27 cellular contexts compared by ENCODE assay signal in the genomic region with DNA sequence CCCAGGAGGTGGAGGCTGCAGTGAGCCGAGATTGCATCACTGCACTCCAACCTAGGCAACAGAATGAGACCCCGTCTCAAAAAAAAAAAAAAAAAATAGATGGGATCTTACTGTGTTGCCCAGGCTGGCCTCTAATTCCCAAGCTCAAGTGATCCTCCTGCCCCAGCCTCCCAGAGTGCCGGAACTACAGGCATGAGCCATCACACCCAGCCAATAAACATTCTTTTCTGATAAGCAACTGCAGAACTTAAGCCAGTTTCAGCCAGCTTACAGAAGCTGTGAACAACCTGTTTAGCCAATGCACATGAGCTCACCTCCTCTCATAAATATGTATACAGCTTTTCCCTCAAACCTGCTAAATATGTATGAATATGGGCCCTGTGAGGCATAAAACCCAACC. TPM values are rescaled to one million over a fixed set of nuclear protein-coding genes. Genes with fewer than 3 reads are reported as not detected.
DNase-seq lines count a peak whose midpoint lies in the region; ATAC-seq, FAIRE-seq and TF ChIP-seq lines count a peak whose summit lies in the region.
"Had no signal": no experiment of that assay in that cellular context is flagged by ENCODE, and none has a peak within 500 bp of the region (broad histone marks: within the 10 kb centered on the region; RNA-seq: fewer than 3 reads in every experiment).

No MANE protein-coding gene starts in this region.

- TF ChIP-seq CTCF in HepG2 (CRISPR knock-in tag; IDR thresholded peaks at IDR 0.05) = no peak
- no peak for TF ChIP-seq CTCF in right lobe of liver (IDR thresholded peaks at IDR 0.05)
- no peak for TF ChIP-seq CTCF in colonic mucosa (IDR thresholded peaks at IDR 0.05)
- no peak for TF ChIP-seq CTCF in endodermal cell (conservative IDR thresholded peaks at IDR 0.05)

- FAIRE-seq in HepG2 (lab: Jason Lieb, UNC) = no peak
- FAIRE-seq: bronchial epithelial cell had no signal

- peaks cover 9% of the 10 kb centered on the region for H3K4me1 ChIP-seq in HepG2 (ENCODE audit: insufficient read depth, low read length)
- H3K4me1 ChIP-seq in right lobe of liver = peaks cover 0 to 5% (median 0%) of the 10 kb centered on the region in 4 donors
- peaks cover 5% of the 10 kb centered on the region for H3K4me1 ChIP-seq in colonic mucosa
- H3K4me1 ChIP-seq in endodermal cell (ENCODE audit: control insufficient read depth, insufficient read depth, low read length) = no peaks in the 10 kb centered on the region

- H3K4me1 Mint-ChIP-seq in activated naive CD4-positive, alpha-beta T cell treated with anti-CD3 and anti-CD28 coated beads, Interleukin-2, amount 10 ng/mL, durations not matched to agents 7 days and 5 days = peaks cover 52% of the 10 kb centered on the region
- H3K4me1 Mint-ChIP-seq in endodermal cell = no peaks in the 10 kb centered on the region

- no peak for TF ChIP-seq RAD21 in HepG2 (CRISPR knock-in tag; IDR thresholded peaks at IDR 0.05)

- H3K27ac Mint-ChIP-seq in activated naive CD4-positive, alpha-beta T cell treated with anti-CD3 and anti-CD28 coated beads, Interleukin-2, amount 10 ng/mL, durations not matched to agents 7 days and 5 days = no peak overlapping the region
- no peak overlapping the region for H3K27ac Mint-ChIP-seq in endodermal cell
- H3K27ac Mint-ChIP-seq: activated naive CD8-positive, alpha-beta T cell; stimulated activated effector memory CD8-positive, alpha-beta T cell treated with anti-CD3 and anti-CD28 coated beads, Interleukin-12 subunit alpha, Interleukin-12 subunit beta, amount 100 ng/mL, for 72 hours had no signal

- in situ Hi-C loops in HepG2 (cut with HindIII; ENCODE audit: extremely low pct_ligation_motif_present, low pct_unique_long_range_greater_than_20kb) = no loop called here

- no peak overlapping the region for H3K4me2 ChIP-seq in HepG2 (ENCODE audit: low read depth, low read length)
- H3K4me2 ChIP-seq: BLaER1, hepatocyte had no signal

- 87% methylated on average over 3 of the region's 3 CpGs for WGBS in HepG2 (ENCODE audit: low lambda C conversion rate)
- no CpG with 5 or more reads among the region's 3 CpGs for WGBS in right lobe of liver (ENCODE audit: insufficient coverage, low coverage, low lambda C conversion rate, missing lambda C conversion rate)
- 75 to 96% methylated on average over 1 to 3 of the region's 3 CpGs for WGBS in endodermal cell (ENCODE audit: insufficient coverage in 1 of 2, insufficient read length in 1 of 2), 2 experiments

- H2AFZ ChIP-seq in HepG2 (ENCODE audit: low read length) = no peak overlapping the region
- H2AFZ ChIP-seq: hepatocyte had no signal

- H3K4me3 Mint-ChIP-seq in activated naive CD4-positive, alpha-beta T cell treated with anti-CD3 and anti-CD28 coated beads, Interleukin-2, amount 10 ng/mL, durations not matched to agents 7 days and 5 days = no peak overlapping the region
- H3K4me3 Mint-ChIP-seq in endodermal cell = no peak overlapping the region
- H3K4me3 Mint-ChIP-seq: activated naive CD8-positive, alpha-beta T cell; natural killer cell treated with Interleukin-12 subunit alpha and Interleukin-12 subunit beta and Interleukin-15 and Interleukin-18, amount 100 ng/mL, for 72 hours; stimulated activated effector memory CD8-positive, alpha-beta T cell treated with anti-CD3 and anti-CD28 coated beads, Interleukin-12 subunit alpha, Interleukin-12 subunit beta, amount 100 ng/mL, for 72 hours had no signal

- ATAC-seq in HepG2 (no peak), right lobe of liver (no peak)
- ATAC-seq: gastroesophageal sphincter; left cardiac atrium; natural killer cell treated with Interleukin-12 subunit alpha and Interleukin-12 subunit beta and Interleukin-15 and Interleukin-18, amount 100 ng/mL, for 72 hours; stimulated activated effector memory CD8-positive, alpha-beta T cell treated with anti-CD3 and anti-CD28 coated beads, Interleukin-12 subunit alpha, Interleukin-12 subunit beta, amount 100 ng/mL, for 72 hours had no signal

- CTCF ChIA-PET in HepG2 (lab: Yijun Ruan, JAX; ENCODE audit: low intra/inter-chr PET ratio, low total read pairs) = no interaction called here
- CTCF ChIA-PET in activated naive CD4-positive, alpha-beta T cell treated with anti-CD3 and anti-CD28 coated beads, Interleukin-2, amount 10 ng/mL, durations not matched to agents 7 days and 5 days (lab: Charles Lee) = interaction anchor here (0.6 to 1.1 kb wide), 3 partner anchors 37 to 740 kb away, joined by 3 to 6 read pairs (median 3); no protein-coding TSS in a partner anchor

- no peaks in the 10 kb centered on the region for H3K27me3 Mint-ChIP-seq in activated naive CD4-positive, alpha-beta T cell treated with anti-CD3 and anti-CD28 coated beads, Interleukin-2, amount 10 ng/mL, durations not matched to agents 7 days and 5 days
- H3K27me3 Mint-ChIP-seq in endodermal cell (ENCODE audit: insufficient read depth) = no peaks in the 10 kb centered on the region
- H3K27me3 Mint-ChIP-seq: activated naive CD8-positive, alpha-beta T cell; natural killer cell treated with Interleukin-12 subunit alpha and Interleukin-12 subunit beta and Interleukin-15 and Interleukin-18, amount 100 ng/mL, for 72 hours had no signal

- peaks cover 12 to 18% of the 10 kb centered on the region in 2 experiments; a peak in 4 of 5 replicates for H3K36me3 ChIP-seq in HepG2 (replicated peaks in 1 of 2; ENCODE audit: control insufficient read depth in 1 of 2, insufficient read depth in 2 of 2, low read length in 2 of 2)
- peaks cover 0 to 23% (median 4%) of the 10 kb centered on the region in 4 donors for H3K36me3 ChIP-seq in right lobe of liver
- H3K36me3 ChIP-seq in colonic mucosa = peaks cover 9% of the 10 kb centered on the region
- peaks cover 21% of the 10 kb centered on the region for H3K36me3 ChIP-seq in endodermal cell (ENCODE audit: control insufficient read depth, insufficient read depth, low read length)

- H3K27ac ChIP-seq in HepG2 (ENCODE audit: extremely low read length, insufficient read depth, low read length) (no peak overlapping the region), right lobe of liver (no peak overlapping the region), colonic mucosa (no peak overlapping the region), endodermal cell (ENCODE audit: low read depth, low read length) (no peak overlapping the region)
- H3K27ac ChIP-seq: BLaER1, hepatocyte, SK-N-MC had no signal

- H3K9me3 Mint-ChIP-seq in activated naive CD4-positive, alpha-beta T cell treated with anti-CD3 and anti-CD28 coated beads, Interleukin-2, amount 10 ng/mL, durations not matched to agents 7 days and 5 days = no peaks in the 10 kb centered on the region
- no peaks in the 10 kb centered on the region for H3K9me3 Mint-ChIP-seq in endodermal cell
- H3K9me3 Mint-ChIP-seq: natural killer cell treated with Interleukin-12 subunit alpha and Interleukin-12 subunit beta and Interleukin-15 and Interleukin-18, amount 100 ng/mL, for 72 hours; stimulated activated effector memory CD8-positive, alpha-beta T cell treated with anti-CD3 and anti-CD28 coated beads, Interleukin-12 subunit alpha, Interleukin-12 subunit beta, amount 100 ng/mL, for 72 hours had no signal

- H4K20me1 ChIP-seq in HepG2 (ENCODE audit: insufficient read depth, low read length) = no peaks in the 10 kb centered on the region
- H4K20me1 ChIP-seq: BLaER1 had no signal

- DNase-seq in HepG2 (ENCODE audit: low spot score) = no peak
- DNase-seq in right lobe of liver = no peak
- peak; percentile 27 for DNase-seq in OCI-M1 (lab: John Stamatoyannopoulos, UW)
- DNase-seq in colonic mucosa = peak; percentile 25
- no peak for DNase-seq in HPDE6-E6E7 (ENCODE audit: extremely low spot score)
- no peak for DNase-seq in NK-92 treated with Interleukin-12 subunit alpha and Interleukin-12 subunit beta, amount 100 ng/mL, for 24 hours (lab: John Stamatoyannopoulos, UW)
- DNase-seq in activated naive CD4-positive, alpha-beta T cell treated with anti-CD3 and anti-CD28 coated beads, Interleukin-2, amount 10 ng/mL, durations not matched to agents 7 days and 5 days = no peak
- no peak for DNase-seq in endodermal cell
- DNase-seq: activated CD4-positive, alpha-beta T cell treated with anti-CD3 and anti-CD28 coated beads for 48 hours; DMS79; GF-D8; HCEC 1CT; left cardiac atrium; NCI-H446; NCI-H82; transverse colon; WERI-Rb-1 had no signal

- intact Hi-C loops in HepG2 (cut with micrococcal nuclease; ENCODE audit: unreplicated experiment) (no loop called here), right lobe of liver (cut with DNase I) (no loop called here), colonic mucosa (cut with DNase I) (no loop called here)

- peaks cover 6% of the 10 kb centered on the region for H3K79me2 ChIP-seq in HepG2 (ENCODE audit: insufficient read depth, low read length)

- H3K9ac ChIP-seq in HepG2 (ENCODE audit: insufficient read depth, low read depth, low read length) = no peak overlapping the region
- no peak overlapping the region for H3K9ac ChIP-seq in colonic mucosa (ENCODE audit: low read depth in 2 of 2, low read length in 2 of 2)
- no peak overlapping the region for H3K9ac ChIP-seq in endodermal cell (ENCODE audit: extremely low read depth, low read length, poor library complexity, severe bottlenecking)
- H3K9ac ChIP-seq: BLaER1 had no signal

- H3K27me3 ChIP-seq in HepG2 (ENCODE audit: control insufficient read depth in 1 of 2, insufficient read depth in 2 of 2, low read length in 2 of 2) = no peaks in the 10 kb centered on the region
- H3K27me3 ChIP-seq in right lobe of liver = no peaks in the 10 kb centered on the region
- no peaks in the 10 kb centered on the region for H3K27me3 ChIP-seq in colonic mucosa
- no peaks in the 10 kb centered on the region for H3K27me3 ChIP-seq in endodermal cell (ENCODE audit: control insufficient read depth, insufficient read depth, low read length, poor library complexity, severe bottlenecking)
- H3K27me3 ChIP-seq: BLaER1, gastroesophageal sphincter, hepatocyte, transverse colon had no signal

- H3K36me3 Mint-ChIP-seq in activated naive CD4-positive, alpha-beta T cell treated with anti-CD3 and anti-CD28 coated beads, Interleukin-2, amount 10 ng/mL, durations not matched to agents 7 days and 5 days = peaks cover 23% of the 10 kb centered on the region
- H3K36me3 Mint-ChIP-seq in endodermal cell (ENCODE audit: low read depth) = peaks cover 28% of the 10 kb centered on the region
- H3K36me3 Mint-ChIP-seq: activated naive CD8-positive, alpha-beta T cell had no signal

- H3K4me3 ChIP-seq in HepG2 (replicated peaks in 1 of 3; ENCODE audit: insufficient read depth in 1 of 3, low read depth in 2 of 3, low read length in 3 of 3) (no peak overlapping the region), right lobe of liver (no peak overlapping the region), colonic mucosa (no peak overlapping the region), endodermal cell (ENCODE audit: low read length) (no peak overlapping the region)
- H3K4me3 ChIP-seq: BLaER1, gastroesophageal sphincter, hepatocyte, SK-N-MC, transverse colon had no signal

- no peak for TF ChIP-seq POLR2A in HepG2 (IDR thresholded peaks at IDR 0.05; ENCODE audit: insufficient read depth in 1 of 2, low read depth in 2 of 2, low read length in 2 of 2)
- TF ChIP-seq POLR2A in right lobe of liver (IDR thresholded peaks at IDR 0.05) = no peak

- H3K9me3 ChIP-seq in HepG2 (ENCODE audit: low read length) (no peaks in the 10 kb centered on the region), right lobe of liver (no peaks in the 10 kb centered on the region), colonic mucosa (no peaks in the 10 kb centered on the region), endodermal cell (ENCODE audit: control insufficient read depth, low read length) (no peaks in the 10 kb centered on the region)
- H3K9me3 ChIP-seq: BLaER1, gastroesophageal sphincter, transverse colon had no signal

- POLR2A ChIA-PET in HepG2 (lab: Yijun Ruan, JAX) = no interaction called here

- TF ChIP-seq EP300 in HepG2 (IDR thresholded peaks at IDR 0.05; ENCODE audit: low read depth in 2 of 2, low read length in 2 of 2) = no peak
- no peak for TF ChIP-seq EP300 in HepG2 (CRISPR knock-in tag; IDR thresholded peaks at IDR 0.05; ENCODE audit: borderline replicate concordance)

- no TSS peak for BruUV-seq in HepG2 (replicated peaks; lab: Mats Ljungman, UMichigan)

RNA-seq across cellular contexts. Expression of gene MIIP, which starts 3.1 kb away (rescaled TPM):
- total RNA-seq in HepG2 (2016; rRNA removed; fragmentation: Illumina TruSeq; extraction: Trizol) (23.6 and 35.2 TPM in 2 replicates), right lobe of liver (10 to 100 TPM in 5 of 6 experiments, 1 to 10 TPM in 1; 7.6 to 19.7 (median 12.1) TPM), colonic mucosa (10 to 100 TPM; 13.0 to 31.5 TPM), endodermal cell (10 to 100 TPM; 66.2 to 72.1 TPM)
- total RNA-seq in HepG2 (2016; cell fraction: cytosol; rRNA removed; fragmentation: Illumina TruSeq; extraction: Trizol; ENCODE audit: low read depth) = 52.3 and 57.6 TPM in 2 replicates
- total RNA-seq in HepG2 (2016; cell fraction: insoluble cytoplasmic fraction; rRNA removed; fragmentation: Illumina TruSeq; extraction: Trizol) = 21.8 and 38.2 TPM in 2 replicates
- total RNA-seq in HepG2 (2016; cell fraction: membrane; rRNA removed; fragmentation: Illumina TruSeq; extraction: Trizol) = 42.3 and 49.9 TPM in 2 replicates
- total RNA-seq in HepG2 (2016; cell fraction: nucleus; rRNA removed; fragmentation: Illumina TruSeq; extraction: Trizol) = 27.2 and 31.9 TPM in 2 replicates
- 23.0 and 31.1 TPM in 2 replicates for polyA plus RNA-seq in HepG2 (2011; rRNA removed)
- 11.2 and 20.9 TPM in 2 replicates for polyA plus RNA-seq in HepG2 (2011; cell fraction: cytosol; rRNA removed)
- polyA plus RNA-seq in HepG2 (2011; cell fraction: nucleus; rRNA removed) = 166 and 217 TPM in 2 replicates
- 9.1 and 20.3 TPM in 2 replicates for polyA plus RNA-seq in HepG2 (2012)
- polyA plus RNA-seq in HepG2 (2016; cell fraction: cytosol; fragmentation: Illumina TruSeq; extraction: Trizol; ENCODE audit: low read depth) = 34.0 and 38.2 TPM in 2 replicates
- 17.3 and 17.8 TPM in 2 replicates for polyA plus RNA-seq in HepG2 (2016; cell fraction: insoluble cytoplasmic fraction; fragmentation: Illumina TruSeq; extraction: Trizol; ENCODE audit: low read depth)
- 27.7 and 34.3 TPM in 2 replicates for polyA plus RNA-seq in HepG2 (2016; cell fraction: membrane; fragmentation: Illumina TruSeq; extraction: Trizol; ENCODE audit: low read depth)
- 63.8 and 70.7 TPM in 2 replicates for polyA plus RNA-seq in HepG2 (2016; cell fraction: nucleus; fragmentation: Illumina TruSeq; extraction: Trizol; ENCODE audit: insufficient read depth, low read depth)
- 17.1 and 28.4 TPM in 2 replicates for polyA minus RNA-seq in HepG2 (2011; rRNA and poly(A)+ RNA removed; ENCODE audit: low replicate concordance)
- polyA minus RNA-seq in HepG2 (2011; cell fraction: cytosol; rRNA and poly(A)+ RNA removed) = 6.1 and 8.6 TPM in 2 replicates
- polyA minus RNA-seq in HepG2 (2011; cell fraction: nucleus; rRNA and poly(A)+ RNA removed) = 11.1 and 14.7 TPM in 2 replicates
- 57.6 TPM for polyA plus RNA-seq in endodermal cell (2013, experiment 1 of 2)
- 47.7 TPM for polyA plus RNA-seq in endodermal cell (2013, experiment 2 of 2)

RNA-seq across cellular contexts. Expression of gene MFN2, which starts 35.9 kb away (rescaled TPM):
- total RNA-seq in HepG2 (2016; rRNA removed; fragmentation: Illumina TruSeq; extraction: Trizol) (60.9 and 76.3 TPM in 2 replicates), right lobe of liver (10 to 100 TPM; 46.2 to 64.0 (median 61.7) TPM), colonic mucosa (100 to 1,000 TPM; 102 to 110 TPM), endodermal cell (10 to 100 TPM; 41.7 to 56.3 TPM)
- total RNA-seq in HepG2 (2016; cell fraction: cytosol; rRNA removed; fragmentation: Illumina TruSeq; extraction: Trizol; ENCODE audit: low read depth) = 7.7 and 8.0 TPM in 2 replicates
- 61.5 and 70.2 TPM in 2 replicates for total RNA-seq in HepG2 (2016; cell fraction: insoluble cytoplasmic fraction; rRNA removed; fragmentation: Illumina TruSeq; extraction: Trizol)
- total RNA-seq in HepG2 (2016; cell fraction: membrane; rRNA removed; fragmentation: Illumina TruSeq; extraction: Trizol) = 31.8 and 32.8 TPM in 2 replicates
- 38.7 and 39.7 TPM in 2 replicates for total RNA-seq in HepG2 (2016; cell fraction: nucleus; rRNA removed; fragmentation: Illumina TruSeq; extraction: Trizol)
- 38.7 and 41.0 TPM in 2 replicates for polyA plus RNA-seq in HepG2 (2011; rRNA removed)
- polyA plus RNA-seq in HepG2 (2011; cell fraction: cytosol; rRNA removed) = 31.7 and 32.9 TPM in 2 replicates
- polyA plus RNA-seq in HepG2 (2011; cell fraction: nucleus; rRNA removed) = 49.1 and 52.9 TPM in 2 replicates
- polyA plus RNA-seq in HepG2 (2012) = 42.4 and 55.4 TPM in 2 replicates
- 4.0 and 4.2 TPM in 2 replicates for polyA plus RNA-seq in HepG2 (2016; cell fraction: cytosol; fragmentation: Illumina TruSeq; extraction: Trizol; ENCODE audit: low read depth)
- polyA plus RNA-seq in HepG2 (2016; cell fraction: insoluble cytoplasmic fraction; fragmentation: Illumina TruSeq; extraction: Trizol; ENCODE audit: low read depth) = 52.2 and 60.5 TPM in 2 replicates
- polyA plus RNA-seq in HepG2 (2016; cell fraction: membrane; fragmentation: Illumina TruSeq; extraction: Trizol; ENCODE audit: low read depth) = 14.0 and 14.3 TPM in 2 replicates
- polyA plus RNA-seq in HepG2 (2016; cell fraction: nucleus; fragmentation: Illumina TruSeq; extraction: Trizol; ENCODE audit: insufficient read depth, low read depth) = 45.1 and 48.2 TPM in 2 replicates
- polyA minus RNA-seq in HepG2 (2011; rRNA and poly(A)+ RNA removed; ENCODE audit: low replicate concordance) = 83.9 and 88.4 TPM in 2 replicates
- polyA minus RNA-seq in HepG2 (2011; cell fraction: cytosol; rRNA and poly(A)+ RNA removed) = 26.6 and 33.4 TPM in 2 replicates
- polyA minus RNA-seq in HepG2 (2011; cell fraction: nucleus; rRNA and poly(A)+ RNA removed) = 22.5 and 40.8 TPM in 2 replicates
- 47.0 TPM for polyA plus RNA-seq in endodermal cell (2013, experiment 1 of 2)
- 43.4 TPM for polyA plus RNA-seq in endodermal cell (2013, experiment 2 of 2)

RNA-seq across cellular contexts. Expression of gene TNFRSF8, which starts 46.9 kb away (rescaled TPM):
- total RNA-seq in HepG2 (2016; rRNA removed; fragmentation: Illumina TruSeq; extraction: Trizol) (not detected in 2 replicates), right lobe of liver (under 1 TPM in 5 of 6 experiments, not detected in 1; 0.12 to 0.29 (median 0.19) TPM), colonic mucosa (under 1 TPM; 0.16 to 0.47 TPM), endodermal cell (1 to 10 TPM in 1 of 2 donors, under 1 TPM in 1; 0.69 to 2.3 TPM)
- total RNA-seq in HepG2 (2016; cell fraction: cytosol; rRNA removed; fragmentation: Illumina TruSeq; extraction: Trizol; ENCODE audit: low read depth) = not detected in 2 replicates
- not detected in 2 replicates for total RNA-seq in HepG2 (2016; cell fraction: insoluble cytoplasmic fraction; rRNA removed; fragmentation: Illumina TruSeq; extraction: Trizol)
- not detected in 2 replicates for total RNA-seq in HepG2 (2016; cell fraction: membrane; rRNA removed; fragmentation: Illumina TruSeq; extraction: Trizol)
- total RNA-seq in HepG2 (2016; cell fraction: nucleus; rRNA removed; fragmentation: Illumina TruSeq; extraction: Trizol) = not detected in 2 replicates
- polyA plus RNA-seq in HepG2 (2011; rRNA removed) = not detected in 2 replicates
- polyA plus RNA-seq in HepG2 (2011; cell fraction: cytosol; rRNA removed) = not detected in 2 replicates
- polyA plus RNA-seq in HepG2 (2011; cell fraction: nucleus; rRNA removed) = not detected in 2 replicates
- polyA plus RNA-seq in HepG2 (2012) = not detected in 2 replicates
- not detected in 2 replicates for polyA plus RNA-seq in HepG2 (2016; cell fraction: cytosol; fragmentation: Illumina TruSeq; extraction: Trizol; ENCODE audit: low read depth)
- polyA plus RNA-seq in HepG2 (2016; cell fraction: insoluble cytoplasmic fraction; fragmentation: Illumina TruSeq; extraction: Trizol; ENCODE audit: low read depth) = not detected in 2 replicates
- polyA plus RNA-seq in HepG2 (2016; cell fraction: membrane; fragmentation: Illumina TruSeq; extraction: Trizol; ENCODE audit: low read depth) = not detected in 2 replicates
- not detected in 2 replicates for polyA plus RNA-seq in HepG2 (2016; cell fraction: nucleus; fragmentation: Illumina TruSeq; extraction: Trizol; ENCODE audit: insufficient read depth, low read depth)
- 0.30 TPM in 1 of 2 replicates, not detected in the other for polyA minus RNA-seq in HepG2 (2011; rRNA and poly(A)+ RNA removed; ENCODE audit: low replicate concordance)
- not detected in 2 replicates for polyA minus RNA-seq in HepG2 (2011; cell fraction: cytosol; rRNA and poly(A)+ RNA removed)
- not detected in 2 replicates for polyA minus RNA-seq in HepG2 (2011; cell fraction: nucleus; rRNA and poly(A)+ RNA removed)
- polyA plus RNA-seq in endodermal cell (2013, experiment 1 of 2) = 0.85 TPM
- polyA plus RNA-seq in endodermal cell (2013, experiment 2 of 2) = 0.41 TPM
- total RNA-seq: bronchial epithelial cell, hepatocyte, lung microvascular endothelial cell, osteocyte had no signal
- polyA plus RNA-seq: hepatocyte had no signal

Comparison
In these comparisons a context has a peak if more than half of its experiments do, and no peak if none do; other contexts are left out.
1. DNase-seq: peak in OCI-M1 (single experiment) and colonic mucosa (single experiment); none in HepG2 (single experiment), right lobe of liver (0 of 3), HPDE6-E6E7 (single experiment), NK-92 treated with Interleukin-12 subunit alpha and Interleukin-12 subunit beta, amount 100 ng/mL, for 24 hours (single experiment), activated naive CD4-positive, alpha-beta T cell treated with anti-CD3 and anti-CD28 coated beads, Interleukin-2, amount 10 ng/mL, durations not matched to agents 7 days and 5 days (single experiment) and endodermal cell (single experiment).